Comparison of ENCODE assay signal across 23 cellular contexts in the genomic region with DNA sequence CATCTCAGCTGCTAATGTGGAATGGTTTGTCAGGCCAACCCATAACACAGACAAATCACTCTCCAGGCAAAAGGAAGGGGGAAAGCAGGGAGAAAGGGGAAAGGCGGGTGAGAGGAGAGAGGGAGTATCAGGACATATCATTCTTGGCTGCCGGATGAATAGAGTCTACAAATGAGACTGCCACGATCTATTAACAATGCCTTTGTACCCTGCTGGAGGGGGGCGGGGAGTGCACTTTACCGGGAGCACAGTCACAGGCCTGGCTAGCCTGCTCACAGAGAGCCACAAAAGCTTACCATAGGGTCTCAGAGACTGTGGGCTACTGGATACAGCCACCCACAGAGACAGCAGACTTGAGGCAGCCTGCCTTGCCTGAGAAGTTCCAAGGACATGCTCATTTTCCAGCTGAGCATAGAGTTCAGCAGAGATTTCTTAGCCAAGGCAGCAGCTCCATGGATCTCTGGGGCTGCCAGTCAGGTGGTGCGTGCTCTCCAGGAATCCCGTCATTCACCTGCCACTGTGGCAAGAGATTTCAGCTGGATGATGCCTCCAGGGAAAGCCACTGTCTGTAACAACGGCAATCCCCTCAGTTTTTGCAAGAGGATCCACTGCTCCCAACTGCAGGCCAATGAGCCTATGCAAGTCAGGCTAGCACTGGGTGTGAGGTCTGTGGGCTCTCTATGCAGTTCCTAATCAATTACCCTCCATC.
DNase-seq lines count a peak whose midpoint lies in the region; ATAC-seq lines count a peak whose summit lies in the region.
"Had no signal": no experiment of that assay in that cellular context is flagged by ENCODE, and none has a peak within 500 bp of the region (broad histone marks: within the 10 kb centered on the region; RNA-seq: fewer than 3 reads in every experiment).

No MANE protein-coding gene starts in this region.

- no peak overlapping the region for H3K4me3 Mint-ChIP-seq in activated naive CD8-positive, alpha-beta T cell treated with anti-CD3 and anti-CD28 coated beads, Interleukin-2, amount 50 U/mL, for 24 hours
- H3K4me3 Mint-ChIP-seq: activated naive CD8-positive, alpha-beta T cell; naive thymus-derived CD8-positive, alpha-beta T cell; T-helper 1 cell treated with Interleukin-12 subunit alpha and Interleukin-12 subunit beta and Interleukin-4 antibody, amounts not matched to agents 30 μg/mL and 1 μg/mL, for 36 hours had no signal

- H3K36me3 Mint-ChIP-seq in activated naive CD8-positive, alpha-beta T cell treated with anti-CD3 and anti-CD28 coated beads, Interleukin-2, amount 50 U/mL, for 24 hours (ENCODE audit: low read depth): no peaks in the 10 kb centered on the region
- H3K36me3 Mint-ChIP-seq: activated naive CD8-positive, alpha-beta T cell; naive thymus-derived CD8-positive, alpha-beta T cell had no signal

- no peak overlapping the region for H3K27ac Mint-ChIP-seq in activated naive CD8-positive, alpha-beta T cell treated with anti-CD3 and anti-CD28 coated beads, Interleukin-2, amount 50 U/mL, for 24 hours
- H3K27ac Mint-ChIP-seq: activated naive CD8-positive, alpha-beta T cell; naive thymus-derived CD8-positive, alpha-beta T cell; T-helper 1 cell treated with Interleukin-12 subunit alpha and Interleukin-12 subunit beta and Interleukin-4 antibody, amounts not matched to agents 30 μg/mL and 1 μg/mL, for 36 hours had no signal

- H3K27me3 Mint-ChIP-seq in activated naive CD8-positive, alpha-beta T cell treated with anti-CD3 and anti-CD28 coated beads, Interleukin-2, amount 50 U/mL, for 24 hours: no peaks in the 10 kb centered on the region

- H3K9me3 Mint-ChIP-seq in activated naive CD8-positive, alpha-beta T cell treated with anti-CD3 and anti-CD28 coated beads, Interleukin-2, amount 50 U/mL, for 24 hours: no peaks in the 10 kb centered on the region
- H3K9me3 Mint-ChIP-seq: naive thymus-derived CD8-positive, alpha-beta T cell; T-helper 1 cell treated with Interleukin-12 subunit alpha and Interleukin-12 subunit beta and Interleukin-4 antibody, amounts not matched to agents 30 μg/mL and 1 μg/mL, for 36 hours had no signal

- no peak for ATAC-seq in stimulated activated naive CD8-positive, alpha-beta T cell treated with anti-CD3 and anti-CD28 coated beads, Interleukin-15, Interleukin-2, amounts not matched to agents 100 U/mL and 50 U/mL, for 24 hours
- no peak for ATAC-seq in activated naive CD8-positive, alpha-beta T cell treated with anti-CD3 and anti-CD28 coated beads, Interleukin-2, amount 50 U/mL, for 24 hours
- ATAC-seq: gastrocnemius medialis; K562; left lung; naive thymus-derived CD8-positive, alpha-beta T cell; psoas muscle had no signal

- peaks cover 56% of the 10 kb centered on the region for H3K4me1 Mint-ChIP-seq in activated naive CD8-positive, alpha-beta T cell treated with anti-CD3 and anti-CD28 coated beads, Interleukin-2, amount 50 U/mL, for 24 hours
- H3K4me1 Mint-ChIP-seq: naive thymus-derived CD8-positive, alpha-beta T cell had no signal

- DNase-seq in C1 segment of cervical spinal cord (lab: John Stamatoyannopoulos, UW): peak in 10 of 14 donors; percentile 14 to 67 (median 34)
- DNase-seq in NCI-H345 (lab: John Stamatoyannopoulos, UW): peak; percentile 59
- peak; percentile 40 to 63 for DNase-seq in hippocampal formation (lab: John Stamatoyannopoulos, UW)
- peak; percentile 24 for DNase-seq in occipital lobe (lab: John Stamatoyannopoulos, UW)
- DNase-seq in stimulated activated naive CD8-positive, alpha-beta T cell treated with anti-CD3 and anti-CD28 coated beads, Interleukin-15, Interleukin-2, amounts not matched to agents 100 U/mL and 50 U/mL, for 24 hours: no peak
- DNase-seq in AML-193 (lab: John Stamatoyannopoulos, UW): no peak
- no peak for DNase-seq in activated naive CD8-positive, alpha-beta T cell treated with anti-CD3 and anti-CD28 coated beads, Interleukin-2, amount 50 U/mL, for 24 hours
- no peak for DNase-seq in inferior parietal cortex (ENCODE audit: extremely low spot score)
- DNase-seq: activated effector memory CD4-positive, alpha-beta T cell treated with Interleukin-2 at 50 U/mL for 16 hours; activated T-cell treated with anti-CD3 and anti-CD28 coated beads for 4 hours; central memory CD4-positive, alpha-beta T cell; DMS153; gastrocnemius medialis; left lung; naive thymus-derived CD8-positive, alpha-beta T cell; NCI-H2081; NCI-H446 treated with DMSO at 0.1 percent for 48 hours; psoas muscle; stomach; upper lobe of left lung had no signal

Comparison
In these comparisons a context has a peak if more than half of its experiments do, and no peak if none do; other contexts are left out.
1. DNase-seq: peak in C1 segment of cervical spinal cord (10 of 14), NCI-H345 (single experiment), hippocampal formation (2 of 2) and occipital lobe (single experiment); none in stimulated activated naive CD8-positive, alpha-beta T cell treated with anti-CD3 and anti-CD28 coated beads, Interleukin-15, Interleukin-2, amounts not matched to agents 100 U/mL and 50 U/mL, for 24 hours (single experiment), AML-193 (0 of 2), activated naive CD8-positive, alpha-beta T cell treated with anti-CD3 and anti-CD28 coated beads, Interleukin-2, amount 50 U/mL, for 24 hours (single experiment) and inferior parietal cortex (single experiment).